ENCODE assay signal across 8 cellular contexts in genomic region chr5:151141535-151141934, GRCh38. TPM values are rescaled to one million over a fixed set of nuclear protein-coding genes. Genes with fewer than 3 reads are reported as not detected.
DNase-seq lines count a peak whose midpoint lies in the region; ATAC-seq, FAIRE-seq and TF ChIP-seq lines count a peak whose summit lies in the region.

No MANE protein-coding gene starts in this region.

- no peaks in the 10 kb centered on the region for H3K23me2 ChIP-seq in H9 (ENCODE audit: insufficient read length, low read depth, low read length, poor library complexity, severe bottlenecking)

- no peak overlapping the region for H3K23ac ChIP-seq in H9 (ENCODE audit: insufficient read length, low read depth, low read length)

- H2BK120ac ChIP-seq in H9 (ENCODE audit: low read depth, low read length, poor library complexity, severe bottlenecking): no peak overlapping the region

- H3K36me3 ChIP-seq in RWPE2 (ENCODE audit: low read depth): peaks cover 45% of the 10 kb centered on the region
- H3K36me3 ChIP-seq in brain microvascular endothelial cell (replicated peaks): peaks cover 83% of the 10 kb centered on the region
- H3K36me3 ChIP-seq in osteoblast (ENCODE audit: insufficient read depth, low read length): peaks cover 84% of the 10 kb centered on the region
- H3K36me3 ChIP-seq in esophagus squamous epithelium: peaks cover 8 to 42% (median 13%) of the 10 kb centered on the region in 3 donors

- H2BK5ac ChIP-seq in H9 (ENCODE audit: insufficient read length, low read length): no peak overlapping the region

- no peak overlapping the region for H2BK15ac ChIP-seq in H9 (ENCODE audit: low read depth, low read length)

- H3T11ph ChIP-seq in H9 (ENCODE audit: low read length): no peak overlapping the region

- no peak overlapping the region for H3K4ac ChIP-seq in H9 (ENCODE audit: low read depth, low read length)

- H3K27me3 ChIP-seq in H9 (ENCODE audit: insufficient read depth, low read length): no peaks in the 10 kb centered on the region
- H3K27me3 ChIP-seq in RWPE2 (ENCODE audit: insufficient read depth, poor library complexity, severe bottlenecking): no peaks in the 10 kb centered on the region
- H3K27me3 ChIP-seq in brain microvascular endothelial cell (replicated peaks): no peaks in the 10 kb centered on the region
- H3K27me3 ChIP-seq in osteoblast (ENCODE audit: insufficient read depth, low read length): no peaks in the 10 kb centered on the region
- H3K27me3 ChIP-seq in esophagus squamous epithelium: no peaks in the 10 kb centered on the region

- DNase-seq in GM12891 (ENCODE audit: insufficient read length, low spot score) (peak; percentile 60), H9 (peak; percentile 70), RWPE2 (ENCODE audit: low spot score) (no peak), brain microvascular endothelial cell (peak; percentile 28), osteoblast (ENCODE audit: insufficient read length, low spot score, missing footprints) (no peak), esophagus squamous epithelium (lab: John Stamatoyannopoulos, UW) (no peak), NCI-H82 (lab: John Stamatoyannopoulos, UW) (no peak), NCI-H345 (lab: John Stamatoyannopoulos, UW) (no peak)

- H3K27ac ChIP-seq in H9 (ENCODE audit: insufficient read length, low read depth, low read length) (no peak overlapping the region), RWPE2 (ENCODE audit: poor library complexity, severe bottlenecking) (no peak overlapping the region), brain microvascular endothelial cell (no peak overlapping the region), osteoblast (ENCODE audit: low read depth, low read length) (peak overlapping the region; percentile 3), esophagus squamous epithelium (peak overlapping the region in 1 of 4 donors; percentile 17)

- H3K79me1 ChIP-seq in H9 (ENCODE audit: insufficient read depth, low read depth, low read length, poor library complexity, severe bottlenecking): peaks cover 3% of the 10 kb centered on the region

- H4K5ac ChIP-seq in H9 (ENCODE audit: insufficient read length, low read depth, low read length): no peak overlapping the region

- in situ Hi-C loops in brain microvascular endothelial cell (cut with HindIII; ENCODE audit: low pct_ligation_motif_present, low sequenced_read_pairs): no loop called here

- H3K4me2 ChIP-seq in H9 (ENCODE audit: insufficient read depth, insufficient read length, low read length) (no peak overlapping the region), osteoblast (ENCODE audit: insufficient read depth, low read length) (peak overlapping the region; percentile 20)

- peak; percentile 96 for FAIRE-seq in GM12891 (lab: Jason Lieb, UNC)

- H4K91ac ChIP-seq in H9 (ENCODE audit: insufficient read length, low read depth, low read length): no peak overlapping the region

- intact Hi-C loops in esophagus squamous epithelium (cut with DNase I): no loop called here

- TF ChIP-seq POLR2A in GM12891 (IDR thresholded peaks at IDR 0.05; ENCODE audit: low read depth, low read length) (peak; percentile 80), esophagus squamous epithelium (IDR thresholded peaks at IDR 0.05) (no peak)

- peaks cover 17 to 20% of the 10 kb centered on the region in 2 experiments for H3K4me1 Mint-ChIP-seq in H9

- ATAC-seq in RWPE2 (ENCODE audit: low read depth): peak; percentile 24; the same call in 1 of the 3 replicates

- H2AFZ ChIP-seq in H9 (ENCODE audit: low read length) (no peak overlapping the region), osteoblast (ENCODE audit: low read length) (no peak overlapping the region)

- H4K20me1 ChIP-seq in H9 (ENCODE audit: control insufficient read depth, insufficient read depth, insufficient read length): no peaks in the 10 kb centered on the region
- peaks cover 77% of the 10 kb centered on the region for H4K20me1 ChIP-seq in osteoblast (ENCODE audit: insufficient read depth, low read length)

- no peaks in the 10 kb centered on the region; a peak in 1 of 5 replicates for H3K9me3 Mint-ChIP-seq in H9

- peak overlapping the region; percentile 58 to 70 (median 63); a peak in 5 of 7 replicates for H3K27ac Mint-ChIP-seq in H9

- H2BK20ac ChIP-seq in H9 (ENCODE audit: low read depth, low read length, poor library complexity, severe bottlenecking): no peak overlapping the region

- H2BK12ac ChIP-seq in H9 (ENCODE audit: insufficient read length, low read depth, low read length): no peak overlapping the region

- WGBS in H9 (ENCODE audit: extremely low coverage, insufficient read length, low lambda C conversion rate): no CpG with 5 or more reads among the region's 15 CpGs
- 17 to 29% methylated on average over 11 of the region's 15 CpGs for WGBS in esophagus squamous epithelium, 2 donors

- H3K36me3 Mint-ChIP-seq in H9 (ENCODE audit: insufficient read depth in 1 of 3, low read depth in 3 of 3): peaks cover 6 to 34% (median 25%) of the 10 kb centered on the region in 3 experiments; a peak in 6 of 7 replicates

- H3K18ac ChIP-seq in H9 (ENCODE audit: insufficient read length, low read depth, low read length): no peak overlapping the region

- no peak overlapping the region for H3K4me3 ChIP-seq in RWPE2 (ENCODE audit: severe bottlenecking)
- H3K4me3 ChIP-seq in brain microvascular endothelial cell (ENCODE audit: low read depth, low read length): no peak overlapping the region
- H3K4me3 ChIP-seq in osteoblast (ENCODE audit: insufficient read depth, low read length): no peak overlapping the region
- peak overlapping the region in 1 of 4 donors; percentile 22 for H3K4me3 ChIP-seq in esophagus squamous epithelium

- no peak overlapping the region for H3K14ac ChIP-seq in H9 (ENCODE audit: insufficient read depth, low read length)

- no peaks in the 10 kb centered on the region for H3K27me3 Mint-ChIP-seq in H9 (ENCODE audit: low read depth)

- H3K4me3 Mint-ChIP-seq in H9: peak overlapping the region in 1 of 2 experiments; percentile 27; a peak in 2 of 5 replicates

- no peak overlapping the region for H3K9ac ChIP-seq in H9 (ENCODE audit: extremely low read depth, insufficient read length, low read length)

- H3K79me2 ChIP-seq in H9 (ENCODE audit: insufficient read depth, low read length) (no peaks in the 10 kb centered on the region), osteoblast (ENCODE audit: insufficient read depth, low read length) (peaks cover 81% of the 10 kb centered on the region)

- H3K9me3 ChIP-seq in H9 (ENCODE audit: control insufficient read depth, low read depth, low read length) (no peaks in the 10 kb centered on the region), RWPE2 (ENCODE audit: severe bottlenecking) (no peaks in the 10 kb centered on the region), osteoblast (ENCODE audit: low read depth, low read length) (no peaks in the 10 kb centered on the region), esophagus squamous epithelium (no peaks in the 10 kb centered on the region)

- H3K4me1 ChIP-seq in H9 (ENCODE audit: insufficient read depth, low read length) (peaks cover 5% of the 10 kb centered on the region; the same call in 1 of the 2 replicates), RWPE2 (ENCODE audit: insufficient read depth, poor library complexity, severe bottlenecking) (no peaks in the 10 kb centered on the region), osteoblast (ENCODE audit: insufficient read depth, low read length) (peaks cover 6% of the 10 kb centered on the region), esophagus squamous epithelium (peaks cover 9 to 60% (median 39%) of the 10 kb centered on the region in 3 donors)

- no peak overlapping the region for H3K56ac ChIP-seq in H9 (ENCODE audit: insufficient read length, low read depth, low read length)

- TF ChIP-seq CTCF in H9 (conservative IDR thresholded peaks at IDR 0.05): no peak
- no peak for TF ChIP-seq CTCF in RWPE2 (IDR thresholded peaks at IDR 0.05; ENCODE audit: poor library complexity, severe bottlenecking)
- TF ChIP-seq CTCF in brain microvascular endothelial cell (IDR thresholded peaks at IDR 0.05; ENCODE audit: low read depth, low read length, missing control alignments): no peak
- TF ChIP-seq CTCF in osteoblast (IDR thresholded peaks at IDR 0.05; ENCODE audit: extremely low read depth, low read depth, low read length): no peak
- TF ChIP-seq CTCF in esophagus squamous epithelium (IDR thresholded peaks at IDR 0.05): no peak

- no peak overlapping the region for H4K8ac ChIP-seq in H9 (replicated peaks; ENCODE audit: insufficient read length, low read depth, low read length)

- H2AK5ac ChIP-seq in H9 (ENCODE audit: insufficient read length, low read length): no peak overlapping the region

TF ChIP-seq in GM12891, 5 proteins besides CTCF, POLR2A, EP300 and RAD21:
- TF ChIP-seq POLR2AphosphoS5 (IDR thresholded peaks at IDR 0.05; ENCODE audit: low read depth, low read length) (peak; percentile 84), TAF1 (IDR thresholded peaks at IDR 0.05; ENCODE audit: low read depth, low read length) (peak; percentile 67; the same call in 1 of the 2 replicates), PAX5 (IDR thresholded peaks at IDR 0.05; ENCODE audit: insufficient read depth, low read length, severe bottlenecking) (no peak), POU2F2 (IDR thresholded peaks at IDR 0.05; ENCODE audit: low read depth, low read length) (peak; percentile 95), SPI1 (IDR thresholded peaks at IDR 0.05; ENCODE audit: low read depth, low read length) (peak; percentile 40)

RNA-seq across cellular contexts. Expression of gene ANXA6, which starts 16.0 kb away (rescaled TPM):
- 409 TPM for polyA plus RNA-seq in GM12891 (2012; ENCODE audit: low read depth, missing spikeins)
- total RNA-seq in H9 (2021) (93.2 and 98.7 TPM in 2 replicates), osteoblast (343 and 353 TPM in 2 replicates), esophagus squamous epithelium (10 to 100 TPM in 3 of 4 donors, 1 to 10 TPM in 1; 8.6 to 80.3 (median 24.9) TPM)

Comparison
In these comparisons a context has a peak if more than half of its experiments do, and no peak if none do; other contexts are left out.
1. DNase-seq: peak in GM12891 (single experiment), H9 (single experiment) and brain microvascular endothelial cell (single experiment); none in RWPE2 (single experiment), osteoblast (single experiment), esophagus squamous epithelium (single experiment), NCI-H82 (single experiment) and NCI-H345 (single experiment).